Comparison of ENCODE assay signal across 8 cellular contexts in genomic region chr2:134120718-134121630, GRCh38.
DNase-seq lines count a peak whose midpoint lies in the region; ATAC-seq and TF ChIP-seq lines count a peak whose summit lies in the region.

No MANE protein-coding gene starts in this region.

- peak; percentile 53 for DNase-seq in COLO829 (ENCODE audit: low spot score)
- DNase-seq in HT-29 (ENCODE audit: low spot score): peak; percentile 35
- DNase-seq in SW480 (ENCODE audit: low spot score): peak; percentile 54
- peak in 43 of 56 donors; percentile 9 to 69 (median 51) for DNase-seq in amygdala (lab: John Stamatoyannopoulos, UW)
- DNase-seq in right cardiac atrium: peak; percentile 73 to 90 (median 88)
- no peak for DNase-seq in retinal pigment epithelial cell (ENCODE audit: low read depth)
- no peak for DNase-seq in inferior parietal cortex (ENCODE audit: extremely low spot score)

- under 1% methylated on average over 86 of the region's 86 CpGs for WGBS in right cardiac atrium

- peaks cover 23% of the 10 kb centered on the region for H3K4me1 ChIP-seq in right cardiac atrium (ENCODE audit: control insufficient read depth, insufficient read depth, low read length)

- H3K27me3 ChIP-seq in right cardiac atrium (ENCODE audit: control insufficient read depth, insufficient read depth): no peaks in the 10 kb centered on the region

- no peaks in the 10 kb centered on the region for H3K9me3 ChIP-seq in right cardiac atrium (ENCODE audit: control insufficient read depth, low read length)

- ATAC-seq in GM19463 (IDR thresholded peaks at IDR 0.05; ENCODE audit: unreplicated experiment): peak; percentile 41
- ATAC-seq in right cardiac atrium: peak; percentile 81 to 84

- H3K4me3 ChIP-seq in right cardiac atrium (ENCODE audit: low read length) (peak overlapping the region; percentile 57), retinal pigment epithelial cell (ENCODE audit: low read length) (peak overlapping the region; percentile 64)

- H3K27ac ChIP-seq in right cardiac atrium (ENCODE audit: low read length): peak overlapping the region; percentile 77

- intact Hi-C loops in right cardiac atrium (cut with DNase I): loop anchor here (5.0 to 10.0 kb wide), 5 partner anchors 36 to 124 kb away; no protein-coding TSS in a partner anchor

- TF ChIP-seq CTCF in retinal pigment epithelial cell (conservative IDR thresholded peaks at IDR 0.05; ENCODE audit: low read depth, low read length): no peak

Comparison
In these comparisons a context has a peak if more than half of its experiments do, and no peak if none do; other contexts are left out.
1. DNase-seq: peak in COLO829 (single experiment), HT-29 (single experiment), SW480 (single experiment), amygdala (43 of 56) and right cardiac atrium (3 of 3); none in retinal pigment epithelial cell (single experiment) and inferior parietal cortex (single experiment).